Comparison of ENCODE assay signal across 21 cellular contexts in the genomic region with DNA sequence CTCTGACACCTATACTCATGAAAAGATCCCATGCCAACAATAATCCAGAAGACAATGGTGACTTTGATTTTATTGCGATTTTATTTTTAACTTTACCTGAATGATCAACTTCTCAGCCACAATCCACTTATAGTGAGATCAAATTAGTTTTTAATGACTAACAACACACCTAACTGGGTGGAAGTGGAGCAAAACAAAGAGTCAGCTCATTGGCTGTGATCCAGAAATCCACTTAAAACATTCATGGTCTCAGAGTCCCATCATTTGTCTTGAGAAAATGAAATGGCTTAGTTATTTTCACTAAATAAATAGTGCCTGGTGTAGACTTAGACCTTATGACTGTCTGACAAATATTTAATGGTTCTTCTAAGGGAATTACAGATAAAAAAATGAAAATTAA.
"Had no signal": no experiment of that assay in that cellular context is flagged by ENCODE, and none has a peak within 500 bp of the region (broad histone marks: within the 10 kb centered on the region; RNA-seq: fewer than 3 reads in every experiment).

No MANE protein-coding gene starts in this region.

- DNase-seq: Kasumi-1, MM.1S, NCI-H1105 treated with DMSO at 0.1 percent for 48 hours, NCI-H1417 treated with DMSO at 0.1 percent for 48 hours, NCI-H146, NCI-H1694 treated with DMSO at 0.1 percent for 48 hours, NCI-H1930, NCI-H2081, NCI-H2227 treated with DMSO at 0.1 percent for 48 hours, NCI-H524, NCI-H526 treated with DMSO at 0.1 percent for 48 hours, NCI-H774, SHP77, SK-N-SH, SW 1271, T-cell had no signal

- H3K27ac ChIP-seq: HL-60, KMS-11, RWPE1 had no signal

- FAIRE-seq: HTR-8/SVneo, K562 had no signal

- H3K4me3 ChIP-seq: K562 had no signal

- H3K9me3 ChIP-seq: SK-N-SH had no signal
